In the genomic region with DNA sequence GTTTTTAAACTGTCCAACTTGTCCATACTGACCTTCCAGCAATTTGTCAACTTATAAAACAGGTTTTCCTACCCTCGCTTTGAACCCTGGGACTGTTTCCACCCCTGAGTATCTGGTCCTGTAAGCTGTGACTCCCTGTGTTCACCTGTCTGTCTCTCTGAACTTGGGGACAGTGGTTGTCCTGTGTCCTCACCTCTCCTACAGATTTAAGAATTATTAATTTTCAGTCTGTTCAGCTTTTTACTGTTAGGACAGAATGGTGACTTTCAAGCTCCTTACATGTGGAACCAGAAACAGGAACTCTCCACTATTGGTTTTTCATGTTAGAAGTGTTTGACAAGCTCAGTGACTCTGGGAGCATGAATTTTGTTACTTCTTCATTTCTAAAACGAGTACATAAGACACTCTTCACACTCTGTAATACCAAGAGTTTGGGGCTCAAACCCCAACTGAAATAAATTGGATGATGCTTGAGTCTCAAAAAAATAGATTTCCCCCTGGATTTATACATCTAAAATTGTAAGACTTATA, we compare ENCODE assay signal across 35 cellular contexts.
A peak's percentile ranks its signal among the peaks of the same experiment; 100 is the strongest.
DNase-seq lines count a peak whose midpoint lies in the region; ATAC-seq, FAIRE-seq and TF ChIP-seq lines count a peak whose summit lies in the region.
"Had no signal": no experiment of that assay in that cellular context is flagged by ENCODE, and none has a peak within 500 bp of the region (broad histone marks: within the 10 kb centered on the region; RNA-seq: fewer than 3 reads in every experiment).

No MANE protein-coding gene starts in this region.

- TF ChIP-seq POLR2A in GM12892 (IDR thresholded peaks at IDR 0.05; ENCODE audit: low read depth, low read length) = no peak
- no peak for TF ChIP-seq POLR2A in vagina (IDR thresholded peaks at IDR 0.05)
- TF ChIP-seq POLR2A in stomach (IDR thresholded peaks at IDR 0.05) = no peak

- no peak overlapping the region for H2BK20ac ChIP-seq in H9 (ENCODE audit: low read depth, low read length, poor library complexity, severe bottlenecking)

- FAIRE-seq in GM12892 (lab: Jason Lieb, UNC) = peak; percentile 36
- FAIRE-seq: G401.6 had no signal

- no peak overlapping the region for H4K5ac ChIP-seq in H9 (ENCODE audit: insufficient read length, low read depth, low read length)

- no peaks in the 10 kb centered on the region for H3K79me1 ChIP-seq in H9 (ENCODE audit: insufficient read depth, low read depth, low read length, poor library complexity, severe bottlenecking)

- no peak overlapping the region for H3K4ac ChIP-seq in H9 (ENCODE audit: low read depth, low read length)

- no peaks in the 10 kb centered on the region for H3K79me2 ChIP-seq in H9 (ENCODE audit: insufficient read depth, low read length)
- H3K79me2 ChIP-seq: parathyroid adenoma had no signal

- no peaks in the 10 kb centered on the region for H3K36me3 Mint-ChIP-seq in H9 (ENCODE audit: insufficient read depth in 1 of 3, low read depth in 3 of 3)
- H3K36me3 Mint-ChIP-seq: activated naive CD4-positive, alpha-beta T cell treated with anti-CD3 and anti-CD28 coated beads, Interleukin-2, amount 50 U/mL, for 24 hours; brain; memory B cell; neural progenitor cell; stimulated activated naive B cell treated with anti-CD40 and anti-IgM and Interleukin-4, amounts not matched to agents 10 μg/mL and 1 μg/mL and 100 μg/mL, for 72 hours; type B pancreatic cell had no signal

- no peak overlapping the region for H2AK5ac ChIP-seq in H9 (ENCODE audit: insufficient read length, low read length)

- H4K91ac ChIP-seq in H9 (ENCODE audit: insufficient read length, low read depth, low read length) = no peak overlapping the region

- no peak overlapping the region for H3K9ac ChIP-seq in H9 (ENCODE audit: extremely low read depth, insufficient read length, low read length)
- H3K9ac ChIP-seq: neural progenitor cell, parathyroid adenoma had no signal

- no peak for TF ChIP-seq EP300 in stomach (IDR thresholded peaks at IDR 0.05)

- WGBS in H9 (ENCODE audit: extremely low coverage, insufficient read length, low lambda C conversion rate) = no CpG with 5 or more reads among the region's 2 CpGs
- 50 to 64% (median 60%) methylated on average over 2 of the region's 2 CpGs for WGBS in stomach, 5 donors

- H3K9me3 Mint-ChIP-seq in H9 = no peaks in the 10 kb centered on the region
- H3K9me3 Mint-ChIP-seq: type B pancreatic cell had no signal

- intact Hi-C loops in vagina (cut with DNase I) = no loop called here
- intact Hi-C loops in stomach (cut with DNase I; ENCODE audit: low total_unique reads) = no loop called here

- H4K20me1 ChIP-seq in H9 (ENCODE audit: control insufficient read depth, insufficient read depth, insufficient read length) = no peaks in the 10 kb centered on the region

- H3K27me3 ChIP-seq in H9 (ENCODE audit: insufficient read depth, low read length) (no peaks in the 10 kb centered on the region), vagina (no peaks in the 10 kb centered on the region), stomach (no peaks in the 10 kb centered on the region)
- H3K27me3 ChIP-seq: left lung, neural progenitor cell, Peyer's patch had no signal

- H3K4me1 ChIP-seq in H9 (ENCODE audit: insufficient read depth, low read length) = no peaks in the 10 kb centered on the region
- H3K4me1 ChIP-seq in vagina = no peaks in the 10 kb centered on the region
- no peaks in the 10 kb centered on the region for H3K4me1 ChIP-seq in stomach
- H3K4me1 ChIP-seq: left lung, neural progenitor cell, parathyroid adenoma, Peyer's patch had no signal

- H3K27ac ChIP-seq in H9 (ENCODE audit: insufficient read length, low read depth, low read length) (no peak overlapping the region), vagina (no peak overlapping the region), stomach (no peak overlapping the region)
- H3K27ac ChIP-seq: left lung, neural progenitor cell, parathyroid adenoma, Peyer's patch, skin epidermis, WERI-Rb-1 had no signal

- H3K36me3 ChIP-seq in vagina (no peaks in the 10 kb centered on the region), stomach (no peaks in the 10 kb centered on the region)
- H3K36me3 ChIP-seq: left lung, neural progenitor cell, Peyer's patch, WERI-Rb-1 had no signal

- TF ChIP-seq CTCF in H9 (conservative IDR thresholded peaks at IDR 0.05) (no peak), vagina (IDR thresholded peaks at IDR 0.05) (no peak), stomach (IDR thresholded peaks at IDR 0.05) (no peak)

- no peak overlapping the region for H4K8ac ChIP-seq in H9 (replicated peaks; ENCODE audit: insufficient read length, low read depth, low read length)

- H3K4me3 Mint-ChIP-seq in H9 = no peak overlapping the region
- H3K4me3 Mint-ChIP-seq: activated naive CD4-positive, alpha-beta T cell treated with anti-CD3 and anti-CD28 coated beads, Interleukin-2, amount 50 U/mL, for 24 hours; activated T-helper 17 cell treated with anti-CD3 and anti-CD28 coated beads, Interleukin-2, amount 50 U/mL, for 72 hours; brain; memory B cell; neural progenitor cell; stimulated activated naive B cell treated with anti-CD40 and anti-IgM and Interleukin-4, amounts not matched to agents 10 μg/mL and 1 μg/mL and 100 μg/mL, for 72 hours; type B pancreatic cell had no signal

- no peak for DNase-seq in GM12892 (ENCODE audit: insufficient read length)
- DNase-seq in MV-4-11 (lab: John Stamatoyannopoulos, UW) = peak; percentile 81
- DNase-seq in H9 = no peak
- no peak for DNase-seq in vagina (ENCODE audit: extremely low spot score in 2 of 2)
- DNase-seq in activated gamma-delta T cell (lab: John Stamatoyannopoulos, UW) = no peak
- DNase-seq in stomach = no peak
- DNase-seq: activated CD4-positive, alpha-beta T cell treated with anti-CD3 and anti-CD28 coated beads for 48 hours; amniotic stem cell; Calu3; DMS79; glutamatergic neuron; HCEC 1CT; Karpas-422; left lung; NCI-H1048; NCI-H1694 treated with DMSO at 0.1 percent for 48 hours; NCI-H446; NCI-H748 treated with DMSO at 0.1 percent for 48 hours; Peyer's patch; SHP77; stimulated activated naive B cell treated with anti-CD40 and anti-IgM and Interleukin-4, amounts not matched to agents 10 μg/mL and 1 μg/mL and 100 μg/mL, for 72 hours; T-helper 9 cell; WERI-Rb-1 had no signal

- H2AFZ ChIP-seq in H9 (ENCODE audit: low read length) = no peak overlapping the region
- H2AFZ ChIP-seq: neural progenitor cell, parathyroid adenoma had no signal

- no peaks in the 10 kb centered on the region for H3K4me1 Mint-ChIP-seq in H9
- H3K4me1 Mint-ChIP-seq: activated naive CD4-positive, alpha-beta T cell treated with anti-CD3 and anti-CD28 coated beads, Interleukin-2, amount 50 U/mL, for 24 hours; activated T-helper 17 cell treated with anti-CD3 and anti-CD28 coated beads, Interleukin-2, amount 50 U/mL, for 72 hours; brain; memory B cell; neural progenitor cell; stimulated activated naive B cell treated with anti-CD40 and anti-IgM and Interleukin-4, amounts not matched to agents 10 μg/mL and 1 μg/mL and 100 μg/mL, for 72 hours had no signal

- no peak overlapping the region for H3K4me2 ChIP-seq in H9 (ENCODE audit: insufficient read depth, insufficient read length, low read length)
- H3K4me2 ChIP-seq: neural progenitor cell had no signal

- no peak overlapping the region for H2BK15ac ChIP-seq in H9 (ENCODE audit: low read depth, low read length)

- H3K23ac ChIP-seq in H9 (ENCODE audit: insufficient read length, low read depth, low read length) = no peak overlapping the region

- no peak overlapping the region for H2BK120ac ChIP-seq in H9 (ENCODE audit: low read depth, low read length, poor library complexity, severe bottlenecking)

- H3T11ph ChIP-seq in H9 (ENCODE audit: low read length) = no peak overlapping the region

- H3K18ac ChIP-seq in H9 (ENCODE audit: insufficient read length, low read depth, low read length) = no peak overlapping the region

- no peak overlapping the region for H3K14ac ChIP-seq in H9 (ENCODE audit: insufficient read depth, low read length)

- no peak overlapping the region for H3K27ac Mint-ChIP-seq in H9
- H3K27ac Mint-ChIP-seq: activated naive CD4-positive, alpha-beta T cell treated with anti-CD3 and anti-CD28 coated beads, Interleukin-2, amount 50 U/mL, for 24 hours; activated T-helper 17 cell treated with anti-CD3 and anti-CD28 coated beads, Interleukin-2, amount 50 U/mL, for 72 hours; brain; memory B cell; neural progenitor cell; stimulated activated naive B cell treated with anti-CD40 and anti-IgM and Interleukin-4, amounts not matched to agents 10 μg/mL and 1 μg/mL and 100 μg/mL, for 72 hours; type B pancreatic cell had no signal

- H3K4me3 ChIP-seq in vagina = no peak overlapping the region
- no peak overlapping the region for H3K4me3 ChIP-seq in stomach
- H3K4me3 ChIP-seq: left lung, neural progenitor cell, Peyer's patch, skin epidermis had no signal

- H2BK5ac ChIP-seq in H9 (ENCODE audit: insufficient read length, low read length) = no peak overlapping the region

- H3K9me3 ChIP-seq in H9 (ENCODE audit: control insufficient read depth, low read depth, low read length) = no peaks in the 10 kb centered on the region
- H3K9me3 ChIP-seq in vagina = no peaks in the 10 kb centered on the region
- peaks cover 0 to 4% (median 0%) of the 10 kb centered on the region in 4 donors for H3K9me3 ChIP-seq in stomach
- H3K9me3 ChIP-seq: Peyer's patch had no signal

- ATAC-seq in GM19324 (IDR thresholded peaks at IDR 0.05; ENCODE audit: low FRiP score, unreplicated experiment) (peak; percentile 73), HG02938 (IDR thresholded peaks at IDR 0.05; ENCODE audit: unreplicated experiment) (peak; percentile 64)
- ATAC-seq: activated T-helper 17 cell treated with anti-CD3 and anti-CD28 coated beads, Interleukin-2, amount 50 U/mL, for 72 hours; esophagus mucosa; left lung; stimulated activated naive B cell treated with anti-CD40 and anti-IgM and Interleukin-4, amounts not matched to agents 10 μg/mL and 1 μg/mL and 100 μg/mL, for 72 hours had no signal

- no peaks in the 10 kb centered on the region for H3K23me2 ChIP-seq in H9 (ENCODE audit: insufficient read length, low read depth, low read length, poor library complexity, severe bottlenecking)

- no peaks in the 10 kb centered on the region; the same call in 1 of the 2 replicates for H3K27me3 Mint-ChIP-seq in H9 (ENCODE audit: low read depth)
- H3K27me3 Mint-ChIP-seq: activated naive CD4-positive, alpha-beta T cell treated with anti-CD3 and anti-CD28 coated beads, Interleukin-2, amount 50 U/mL, for 24 hours; activated T-helper 17 cell treated with anti-CD3 and anti-CD28 coated beads, Interleukin-2, amount 50 U/mL, for 72 hours; brain; memory B cell; stimulated activated naive B cell treated with anti-CD40 and anti-IgM and Interleukin-4, amounts not matched to agents 10 μg/mL and 1 μg/mL and 100 μg/mL, for 72 hours had no signal

- no peak overlapping the region for H3K56ac ChIP-seq in H9 (ENCODE audit: insufficient read length, low read depth, low read length)

- H2BK12ac ChIP-seq in H9 (ENCODE audit: insufficient read length, low read depth, low read length) = no peak overlapping the region
